Comparison of ENCODE assay signal across 8 cellular contexts in the genomic region with DNA sequence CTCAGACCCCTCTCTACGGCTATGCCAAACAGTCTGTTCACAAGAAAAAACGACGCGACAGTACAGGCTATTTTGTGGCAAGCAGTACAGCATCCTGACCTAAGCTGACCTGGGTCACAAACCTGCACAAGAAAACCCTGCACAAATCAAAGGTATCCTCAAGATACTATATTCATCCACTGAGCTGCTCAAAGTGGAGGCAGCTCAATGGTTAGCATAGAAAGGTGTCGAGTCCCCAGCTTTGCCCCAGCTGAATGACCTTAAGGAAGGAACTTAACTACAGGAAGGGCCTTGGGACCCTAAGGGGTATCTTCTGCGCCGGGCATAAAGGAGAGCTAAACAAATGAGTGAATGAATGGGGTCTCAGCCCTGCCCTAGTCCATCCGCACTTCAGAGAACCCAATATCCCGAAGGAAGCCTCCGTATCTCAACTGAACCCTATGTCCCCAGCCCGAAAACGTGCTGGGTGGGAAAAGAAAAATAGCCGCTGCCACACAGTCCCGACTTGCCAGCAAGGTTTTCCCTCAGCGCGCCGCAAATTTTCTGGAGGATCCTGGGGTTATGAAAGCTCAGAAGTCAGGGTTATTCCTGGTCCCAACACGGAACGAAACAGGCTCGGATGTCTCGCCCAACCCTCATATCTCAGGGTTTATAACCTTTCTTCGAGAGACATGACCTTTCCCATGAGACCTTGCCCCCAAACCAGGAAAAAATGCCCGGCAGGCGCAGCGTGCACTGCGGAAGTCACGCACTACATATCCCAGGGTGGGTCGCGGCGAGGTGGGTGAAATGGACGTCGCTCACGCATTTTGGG. TPM values are rescaled to one million over a fixed set of nuclear protein-coding genes. Genes with fewer than 3 reads are reported as not detected.
DNase-seq lines count a peak whose midpoint lies in the region; ATAC-seq and TF ChIP-seq lines count a peak whose summit lies in the region.

A gene with protein sequence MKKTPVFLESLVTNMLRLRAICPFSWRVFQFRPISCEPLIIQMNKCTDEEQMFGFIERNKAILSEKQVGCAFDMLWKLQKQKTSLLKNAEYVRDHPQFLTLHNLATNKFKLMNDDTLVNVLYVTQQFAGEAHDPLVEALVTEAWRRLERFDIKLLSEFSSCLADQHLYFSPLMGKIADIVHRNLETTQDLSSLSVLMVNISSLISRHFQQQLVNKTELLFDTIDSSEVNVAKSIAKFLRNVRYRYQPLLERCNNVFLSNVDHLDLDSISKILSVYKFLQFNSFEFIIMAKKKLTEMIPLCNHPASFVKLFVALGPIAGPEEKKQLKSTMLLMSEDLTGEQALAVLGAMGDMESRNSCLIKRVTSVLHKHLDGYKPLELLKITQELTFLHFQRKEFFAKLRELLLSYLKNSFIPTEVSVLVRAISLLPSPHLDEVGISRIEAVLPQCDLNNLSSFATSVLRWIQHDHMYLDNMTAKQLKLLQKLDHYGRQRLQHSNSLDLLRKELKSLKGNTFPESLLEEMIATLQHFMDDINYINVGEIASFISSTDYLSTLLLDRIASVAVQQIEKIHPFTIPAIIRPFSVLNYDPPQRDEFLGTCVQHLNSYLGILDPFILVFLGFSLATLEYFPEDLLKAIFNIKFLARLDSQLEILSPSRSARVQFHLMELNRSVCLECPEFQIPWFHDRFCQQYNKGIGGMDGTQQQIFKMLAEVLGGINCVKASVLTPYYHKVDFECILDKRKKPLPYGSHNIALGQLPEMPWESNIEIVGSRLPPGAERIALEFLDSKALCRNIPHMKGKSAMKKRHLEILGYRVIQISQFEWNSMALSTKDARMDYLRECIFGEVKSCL (minus strand): TSS at position 706 of the 814 bp plus-strand sequence. CDS start 1,836 bp downstream, outside the sequence.

- peak; percentile 85 for DNase-seq in Calu3
- peak; percentile 98 for DNase-seq in HuH-7 (ENCODE audit: low spot score)
- peak; percentile 97 for DNase-seq in OCI-M1 (lab: John Stamatoyannopoulos, UW)
- DNase-seq in activated T-cell treated with anti-CD3 and anti-CD28 coated beads for 24 hours (ENCODE audit: low read depth): peak; percentile 88
- no peak for DNase-seq in epithelial cell of prostate (ENCODE audit: low read depth, low spot score)
- peak; percentile 89 for DNase-seq in mucosa of gallbladder (ENCODE audit: low spot score)
- peak; percentile 64 to 77 for DNase-seq in stimulated activated CD8-positive, alpha-beta memory T cell treated with anti-CD3 and anti-CD28 coated beads, Interleukin-4, amount 100 ng/mL, for 4 hours (ENCODE audit: low read depth in 2 of 2, low spot score in 1 of 2)

- peak within 1 kb of the TSS; percentile 35 for H3K27ac ChIP-seq in epithelial cell of prostate

- H3K27ac Mint-ChIP-seq in Calu3 (ENCODE audit: unreplicated experiment): peak within 1 kb of the TSS; percentile 94

- CTCF ChIA-PET in Calu3 (lab: Charles Lee): interaction anchor here (0.6 to 1.1 kb wide), 2 partner anchors 11 to 40 kb away, joined by 3 to 4 read pairs; no protein-coding TSS in a partner anchor

- peaks cover 17% of the 10 kb centered on the region for H3K36me3 Mint-ChIP-seq in Calu3 (ENCODE audit: insufficient read depth, unreplicated experiment)

- TF ChIP-seq CTCF in Calu3 (IDR thresholded peaks at IDR 0.05; ENCODE audit: unreplicated experiment): no peak

- no peaks in the 10 kb centered on the region for H3K4me1 Mint-ChIP-seq in Calu3 (ENCODE audit: low read depth, unreplicated experiment)

- peak within 1 kb of the TSS; percentile 97 for H3K4me3 Mint-ChIP-seq in Calu3 (ENCODE audit: low read depth, unreplicated experiment)

- BruUV-seq in Calu3 (replicated peaks; lab: Mats Ljungman, UMichigan): TSS peak; percentile 49

- H3K27me3 Mint-ChIP-seq in Calu3 (ENCODE audit: unreplicated experiment): no peaks in the 10 kb centered on the region

- intact Hi-C loops in Calu3 (cut with micrococcal nuclease; ENCODE audit: unreplicated experiment): no loop called here

- no peaks in the 10 kb centered on the region for H3K9me3 Mint-ChIP-seq in Calu3 (ENCODE audit: low read depth, unreplicated experiment)

- peak; percentile 100 for ATAC-seq in GM21515 (IDR thresholded peaks at IDR 0.05; ENCODE audit: unreplicated experiment)

RNA-seq across cellular contexts. Expression of the gene that starts here (rescaled TPM):
- total RNA-seq in Calu3 (2022) (26.0 and 27.0 TPM in 2 replicates), mucosa of gallbladder (17.1 TPM)
